8 cellular contexts compared by ENCODE assay signal in the genomic region with DNA sequence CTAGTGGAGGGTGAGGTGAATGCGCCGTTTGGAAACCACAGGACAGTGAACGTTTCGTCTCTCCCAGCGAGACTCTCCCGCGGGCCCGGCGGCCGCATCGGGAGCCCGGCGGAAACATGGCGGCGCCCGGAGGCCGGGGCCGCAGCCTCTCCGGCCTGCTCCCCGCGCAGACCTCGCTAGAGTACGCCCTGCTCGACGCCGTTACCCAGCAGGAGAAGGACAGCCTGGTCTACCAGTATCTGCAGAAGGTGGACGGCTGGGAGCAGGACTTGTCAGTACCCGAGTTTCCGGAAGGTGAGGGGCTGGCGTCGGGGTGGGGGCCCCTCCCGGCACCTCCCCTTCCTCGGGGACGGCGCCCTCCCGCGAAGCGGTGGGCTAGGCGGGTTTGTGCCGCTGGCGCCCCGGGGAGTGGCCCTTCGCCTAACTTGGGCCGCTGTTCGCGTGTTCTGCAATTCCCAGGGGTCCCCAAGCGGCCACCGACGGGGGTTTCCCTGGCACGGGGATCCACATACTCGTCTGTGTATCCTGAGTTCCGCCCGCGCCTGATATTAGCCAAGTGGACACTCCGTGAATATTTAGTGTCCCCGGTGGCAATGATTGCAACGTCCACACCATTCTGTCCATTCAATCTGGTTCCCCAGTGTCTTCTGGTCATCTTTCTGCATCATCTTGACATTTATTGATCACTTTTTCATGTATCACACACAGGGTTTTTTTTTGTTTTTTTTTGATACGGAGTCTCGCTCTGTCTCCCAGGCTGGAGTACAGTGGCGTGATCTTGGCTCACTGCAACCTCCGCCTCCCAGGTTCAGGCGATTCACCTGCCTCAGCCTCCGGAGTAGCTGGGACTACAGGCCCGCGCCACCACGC. TPM values are rescaled to one million over a fixed set of nuclear protein-coding genes. Genes with fewer than 3 reads are reported as not detected.
DNase-seq lines count a peak whose midpoint lies in the region; ATAC-seq and TF ChIP-seq lines count a peak whose summit lies in the region.

No MANE protein-coding gene starts in this region.

- H2AFZ ChIP-seq in PC-9: peak overlapping the region; percentile 97

- peaks cover 22% of the 10 kb centered on the region for H3K36me3 Mint-ChIP-seq in nephron progenitor cell (ENCODE audit: low read depth)

- H3K9me3 Mint-ChIP-seq in nephron progenitor cell: peaks cover 5% of the 10 kb centered on the region

- intact Hi-C loops in PC-9 (cut with micrococcal nuclease; ENCODE audit: unreplicated experiment): loop anchor here (5.0 to 10.0 kb wide), 2 partner anchors 150 to 247 kb away; no protein-coding TSS in a partner anchor
- intact Hi-C loops in tibial artery (cut with DNase I; ENCODE audit: low total_unique reads): no loop called here

- H3K36me3 ChIP-seq in PC-9 (ENCODE audit: low read depth) (no peaks in the 10 kb centered on the region; the same call in 1 of the 2 replicates), tibial artery (peaks cover 3 to 7% (median 6%) of the 10 kb centered on the region in 3 donors)

- H3K4me3 Mint-ChIP-seq in nephron progenitor cell: peak overlapping the region; percentile 99

- H3K9me3 ChIP-seq in PC-9 (ENCODE audit: insufficient read depth, low read depth): no peaks in the 10 kb centered on the region
- no peaks in the 10 kb centered on the region for H3K9me3 ChIP-seq in tibial artery

- CTCF ChIA-PET in PC-9 (lab: Charles Lee): no interaction called here

- H3K9me2 ChIP-seq in PC-9 (ENCODE audit: insufficient read depth): no peaks in the 10 kb centered on the region

- H3K4me1 ChIP-seq in PC-9 (replicated peaks; ENCODE audit: insufficient read depth) (peaks cover 28% of the 10 kb centered on the region), tibial artery (peaks cover 0 to 49% (median 24%) of the 10 kb centered on the region in 4 donors)

- H3K27me3 Mint-ChIP-seq in nephron progenitor cell (ENCODE audit: low read depth, poor library complexity): no peaks in the 10 kb centered on the region

- ATAC-seq in HG03045 (IDR thresholded peaks at IDR 0.05; ENCODE audit: unreplicated experiment): peak; percentile 39

- H3K4me3 ChIP-seq in PC-9: peak overlapping the region; percentile 84
- peak overlapping the region; percentile 81 to 90 for H3K4me3 ChIP-seq in foreskin fibroblast (ENCODE audit: low read depth in 1 of 2, low read length in 2 of 2)
- H3K4me3 ChIP-seq in tibial artery: peak overlapping the region; percentile 95 to 97

- no peak for TF ChIP-seq CTCF in PC-9 (conservative IDR thresholded peaks at IDR 0.05)
- TF ChIP-seq CTCF in foreskin fibroblast (IDR thresholded peaks at IDR 0.05; ENCODE audit: low read depth, low read length): no peak
- TF ChIP-seq CTCF in nephron progenitor cell (IDR thresholded peaks at IDR 0.05): no peak
- TF ChIP-seq CTCF in tibial artery (IDR thresholded peaks at IDR 0.05): peak in 1 of 2 experiments; percentile 8

- DNase-seq in Ammon's horn (ENCODE audit: low spot score) (peak; percentile 38), PC-9 (peak in 1 of 2 experiments; percentile 37), activated gamma-delta T cell (lab: John Stamatoyannopoulos, UW) (peak; percentile 34), foreskin fibroblast (peak; percentile 24 to 57), nephron progenitor cell (peak; percentile 66), tibial artery (peak; percentile 58 to 69)

- H3K27ac ChIP-seq in PC-9 (peak overlapping the region; percentile 65), tibial artery (peak overlapping the region; percentile 74 to 87)

- H3K79me2 ChIP-seq in PC-9 (ENCODE audit: low read depth): peaks cover 42% of the 10 kb centered on the region

- BruUV-seq in PC-9 (replicated peaks; lab: Mats Ljungman, UMichigan): no TSS peak

- H4K20me1 ChIP-seq in PC-9 (ENCODE audit: insufficient read depth): no peaks in the 10 kb centered on the region; the same call in 1 of the 2 replicates

- peak overlapping the region; percentile 87 for H3K4me2 ChIP-seq in PC-9

- POLR2A ChIA-PET in PC-9 (lab: Charles Lee; ENCODE audit: unreplicated experiment): no interaction called here

- H3F3A ChIP-seq in PC-9 (ENCODE audit: insufficient read depth, low read depth): no peaks in the 10 kb centered on the region

- no peaks in the 10 kb centered on the region for H3K27me3 ChIP-seq in PC-9 (ENCODE audit: insufficient read depth, low read depth)
- no peaks in the 10 kb centered on the region for H3K27me3 ChIP-seq in tibial artery

- H3K27ac Mint-ChIP-seq in nephron progenitor cell: peak overlapping the region; percentile 99

- peaks cover 67% of the 10 kb centered on the region for H3K4me1 Mint-ChIP-seq in nephron progenitor cell

- TF ChIP-seq POLR2A in GM18526 (IDR thresholded peaks at IDR 0.05; ENCODE audit: extremely low read depth, insufficient read length): peak; percentile 75

RNA-seq across cellular contexts. Expression of a gene that starts 0.5 kb away (rescaled TPM):
- 22.5 and 22.8 TPM in 2 replicates for total RNA-seq in PC-9 (2021)

RNA-seq across cellular contexts. Expression of a gene that starts 1.1 kb away (rescaled TPM):
- total RNA-seq in PC-9 (2021): 6.1 and 7.7 TPM in 2 replicates
